In the genomic region with DNA sequence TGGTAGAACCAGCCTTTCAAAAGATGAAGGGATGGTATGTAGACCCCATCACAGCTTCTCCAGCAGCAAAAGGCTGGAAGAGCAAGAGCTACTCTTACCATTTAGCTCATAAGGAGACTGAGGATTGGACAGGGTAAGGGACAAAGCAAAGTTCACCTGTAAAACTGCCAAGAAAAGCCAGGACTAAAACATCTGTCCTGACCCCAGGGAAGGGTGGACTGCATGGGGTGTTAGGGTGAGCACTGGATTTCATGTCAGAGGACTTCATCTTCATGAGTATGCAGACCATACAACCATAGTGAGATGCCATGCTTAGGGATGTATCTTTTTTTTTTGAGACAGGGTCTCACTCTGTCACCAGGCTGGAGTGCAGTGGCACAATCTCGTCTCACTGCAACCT, we compare ENCODE assay signal across 34 cellular contexts. TPM values are rescaled to one million over a fixed set of nuclear protein-coding genes. Genes with fewer than 3 reads are reported as not detected.
"Had no signal": no experiment of that assay in that cellular context is flagged by ENCODE, and none has a peak within 500 bp of the region (broad histone marks: within the 10 kb centered on the region; RNA-seq: fewer than 3 reads in every experiment).

No MANE protein-coding gene starts in this region.

- H3K9ac ChIP-seq: parathyroid adenoma had no signal

- H3K4me2 ChIP-seq: smooth muscle cell had no signal

- FAIRE-seq: urothelium cell line had no signal

- H3K79me2 ChIP-seq: parathyroid adenoma had no signal

- H3K36me3 ChIP-seq: ovary had no signal

- H3K4me1 ChIP-seq: parathyroid adenoma, psoas muscle, spleen, stomach, thyroid gland, tibial nerve, upper lobe of left lung, vagina had no signal

- DNase-seq: naive B cell; naive thymus-derived CD8-positive, alpha-beta T cell; nephron progenitor cell; nucleus accumbens; ovary; psoas muscle; right cardiac atrium; spleen; stimulated activated CD4-positive, alpha-beta T cell treated with anti-CD3 and anti-CD28 coated beads, Interleukin-12 subunit alpha, Interleukin-12 subunit beta, amount 100 ng/mL, for 4 hours; stimulated activated CD4-positive, alpha-beta T cell treated with anti-CD3 and anti-CD28 coated beads, Interleukin-1b, Interleukin-23, amount 100 ng/mL, for 48 hours; stimulated activated CD4-positive, alpha-beta T cell treated with anti-CD3 and anti-CD28 coated beads, Interleukin-4, amount 100 ng/mL, for 1 hour; stimulated activated CD4-positive, alpha-beta T cell treated with anti-CD3 and anti-CD28 coated beads, Interleukin-4, amount 100 ng/mL, for 4 hours; stimulated activated CD8-positive, alpha-beta memory T cell treated with anti-CD3 and anti-CD28 coated beads, Interleukin-4, amount 100 ng/mL, for 48 hours; stimulated activated naive CD4-positive, alpha-beta T cell treated with Interleukin-2 at 50 U/mL for 16 hours; stomach; thyroid gland; trophoblast cell; upper lobe of left lung had no signal

- H3K9me3 ChIP-seq: neutrophil, ovary, psoas muscle, spleen, stomach, thoracic aorta, thyroid gland, tibial nerve, upper lobe of left lung, vagina had no signal

- H3K4me3 ChIP-seq: ovary, psoas muscle, skin epidermis, smooth muscle cell, spleen, stomach, thoracic aorta, thyroid gland, tibial nerve, upper lobe of left lung, vagina had no signal

- H3K27me3 ChIP-seq: neutrophil, ovary, spleen, stomach, thyroid gland, tibial nerve, upper lobe of left lung, vagina had no signal

- H2AFZ ChIP-seq: parathyroid adenoma had no signal

- H3K27ac ChIP-seq: neutrophil, ovary, parathyroid adenoma, psoas muscle, skin epidermis, spleen, stomach, thoracic aorta, thyroid gland, tibial nerve, upper lobe of left lung, vagina had no signal

- ATAC-seq: naive thymus-derived CD8-positive, alpha-beta T cell; natural killer cell treated with Interleukin-12 subunit alpha and Interleukin-12 subunit beta and Interleukin-15 and Interleukin-18, amount 100 ng/mL, for 72 hours; psoas muscle; right cardiac atrium; sciatic nerve; stimulated activated memory B cell treated with anti-CD40 and anti-IgM and Interleukin-4, amounts not matched to agents 10 μg/mL and 1 μg/mL and 100 μg/mL, for 72 hours had no signal

RNA-seq across cellular contexts. Expression of a gene that starts 42.6 kb away (rescaled TPM):
- total RNA-seq: naive thymus-derived CD8-positive, alpha-beta T cell; natural killer cell treated with Interleukin-12 subunit alpha and Interleukin-12 subunit beta and Interleukin-15 and Interleukin-18, amount 100 ng/mL, for 72 hours; neural crest cell; omental fat pad; progenitor cell of endocrine pancreas; psoas muscle; renal cortical epithelial cell; smooth muscle cell; spleen; stomach; temporal lobe; thoracic aorta; thyroid gland; vagina had no signal
- polyA plus RNA-seq: naive thymus-derived CD8-positive, alpha-beta T cell; smooth muscle cell had no signal
